In the genomic region with DNA sequence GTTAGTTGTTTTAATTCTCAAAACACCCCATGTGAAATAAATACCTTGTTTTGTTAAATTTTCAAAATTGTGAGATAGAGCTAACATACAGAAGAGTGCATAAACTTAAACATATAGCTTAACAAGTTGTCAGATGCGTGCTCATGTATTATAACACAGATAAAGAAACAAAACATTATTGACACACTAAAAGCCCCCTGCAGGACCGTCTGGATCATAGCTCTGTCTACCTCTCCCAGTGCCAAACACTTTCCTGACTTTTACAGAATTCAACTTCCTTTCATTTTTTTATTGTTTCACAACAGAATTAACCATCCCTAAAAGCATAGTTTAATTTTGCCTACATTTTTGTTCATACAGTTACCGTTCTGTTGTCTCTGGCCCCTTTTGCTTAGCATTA, we compare ENCODE assay signal across 17 cellular contexts. TPM values are rescaled to one million over a fixed set of nuclear protein-coding genes. Genes with fewer than 3 reads are reported as not detected.
DNase-seq lines count a peak whose midpoint lies in the region; ATAC-seq, FAIRE-seq and TF ChIP-seq lines count a peak whose summit lies in the region.
"Had no signal": no experiment of that assay in that cellular context is flagged by ENCODE, and none has a peak within 500 bp of the region (broad histone marks: within the 10 kb centered on the region; RNA-seq: fewer than 3 reads in every experiment).

No MANE protein-coding gene starts in this region.

- H3K36me3 ChIP-seq in astrocyte (ENCODE audit: insufficient read depth, low read length) (no peaks in the 10 kb centered on the region), endodermal cell (ENCODE audit: control insufficient read depth, insufficient read depth, low read length) (no peaks in the 10 kb centered on the region), WERI-Rb-1 (no peaks in the 10 kb centered on the region)
- H3K36me3 ChIP-seq: HAP-1 had no signal

- H3K9me3 ChIP-seq in astrocyte (ENCODE audit: insufficient read depth, low read depth, low read length) = no peaks in the 10 kb centered on the region
- no peaks in the 10 kb centered on the region for H3K9me3 ChIP-seq in endodermal cell (ENCODE audit: control insufficient read depth, low read length)
- H3K9me3 ChIP-seq in WERI-Rb-1 (ENCODE audit: severe bottlenecking) = no peaks in the 10 kb centered on the region
- H3K9me3 ChIP-seq: A549, HAP-1 had no signal

- H3K4me1 Mint-ChIP-seq in astrocyte (ENCODE audit: low read depth, unreplicated experiment) (peaks cover 3% of the 10 kb centered on the region), endodermal cell (peaks cover 8% of the 10 kb centered on the region)

- H3K9ac ChIP-seq in astrocyte (ENCODE audit: low read length) (no peak overlapping the region), endodermal cell (ENCODE audit: extremely low read depth, low read length, poor library complexity, severe bottlenecking) (no peak overlapping the region)

- H3K4me2 ChIP-seq in astrocyte (ENCODE audit: low read length) = no peak overlapping the region
- H3K4me2 ChIP-seq: A549 had no signal

- H3K27me3 Mint-ChIP-seq in astrocyte (ENCODE audit: low read depth, unreplicated experiment) (no peaks in the 10 kb centered on the region), endodermal cell (ENCODE audit: insufficient read depth) (no peaks in the 10 kb centered on the region)

- H3K27ac ChIP-seq in astrocyte (ENCODE audit: low read depth, low read length) (no peak overlapping the region), endodermal cell (ENCODE audit: low read depth, low read length) (no peak overlapping the region), WERI-Rb-1 (no peak overlapping the region)
- H3K27ac ChIP-seq: A549 had no signal

- TF ChIP-seq CTCF in astrocyte (IDR thresholded peaks at IDR 0.05; ENCODE audit: insufficient read depth, low read depth, low read length) (no peak), endodermal cell (conservative IDR thresholded peaks at IDR 0.05) (peak; percentile 65), retinal pigment epithelial cell (conservative IDR thresholded peaks at IDR 0.05; ENCODE audit: low read depth, low read length) (peak; percentile 3), WERI-Rb-1 (IDR thresholded peaks at IDR 0.05; ENCODE audit: low read depth, low read length) (no peak)

- H3K79me2 ChIP-seq in astrocyte (ENCODE audit: insufficient read depth, low read length) = no peaks in the 10 kb centered on the region

- H3K4me3 ChIP-seq in astrocyte (ENCODE audit: insufficient read depth, low read depth, low read length) (no peak overlapping the region), endodermal cell (ENCODE audit: low read length) (no peak overlapping the region), retinal pigment epithelial cell (ENCODE audit: low read length) (no peak overlapping the region), WERI-Rb-1 (ENCODE audit: low read depth, low read length) (no peak overlapping the region)
- H3K4me3 ChIP-seq: A549, HAP-1 had no signal

- peak; percentile 39 for FAIRE-seq in GM18507 (lab: Jason Lieb, UNC)
- FAIRE-seq in astrocyte (lab: Jason Lieb, UNC) = peak; percentile 20
- FAIRE-seq: A549 had no signal

- H3K27me3 ChIP-seq in astrocyte (ENCODE audit: insufficient read depth, low read length) = no peaks in the 10 kb centered on the region
- H3K27me3 ChIP-seq in endodermal cell (ENCODE audit: control insufficient read depth, insufficient read depth, low read length, poor library complexity, severe bottlenecking) = no peaks in the 10 kb centered on the region
- no peaks in the 10 kb centered on the region for H3K27me3 ChIP-seq in WERI-Rb-1 (ENCODE audit: insufficient read depth, low read depth, severe bottlenecking)

- H4K20me1 ChIP-seq in astrocyte (ENCODE audit: insufficient read depth, low read length) = no peaks in the 10 kb centered on the region

- H3K4me3 Mint-ChIP-seq in astrocyte (ENCODE audit: unreplicated experiment) (no peak overlapping the region), endodermal cell (no peak overlapping the region)
- H3K4me3 Mint-ChIP-seq: CD4-positive, alpha-beta T cell; HFFc6 had no signal

- H2AFZ ChIP-seq in astrocyte (ENCODE audit: low read depth, low read length) = no peak overlapping the region

- H3K27ac Mint-ChIP-seq in astrocyte (ENCODE audit: unreplicated experiment) = no peak overlapping the region
- H3K27ac Mint-ChIP-seq in endodermal cell = no peak overlapping the region
- H3K27ac Mint-ChIP-seq: CD4-positive, alpha-beta T cell; HFFc6 had no signal

- in situ Hi-C loops in ACHN (cut with HindIII; ENCODE audit: low pct_ligation_motif_present, low pct_unique_long_range_greater_than_20kb, low sequenced_read_pairs) = no loop called here

- H3K9me3 Mint-ChIP-seq in astrocyte (ENCODE audit: unreplicated experiment) = no peaks in the 10 kb centered on the region
- no peaks in the 10 kb centered on the region for H3K9me3 Mint-ChIP-seq in endodermal cell
- H3K9me3 Mint-ChIP-seq: CD4-positive, alpha-beta T cell; HFFc6 had no signal

- H3K4me1 ChIP-seq in astrocyte (ENCODE audit: insufficient read depth, low read length) (peaks cover 7% of the 10 kb centered on the region), endodermal cell (ENCODE audit: control insufficient read depth, insufficient read depth, low read length) (peaks cover 10% of the 10 kb centered on the region)
- H3K4me1 ChIP-seq: HAP-1 had no signal

- DNase-seq in GM18507 (ENCODE audit: extremely low spot score, insufficient read length, low read depth) = no peak
- DNase-seq in astrocyte (ENCODE audit: low read depth) = no peak
- no peak for DNase-seq in endodermal cell
- DNase-seq in retinal pigment epithelial cell (ENCODE audit: low read depth) = no peak
- no peak for DNase-seq in ACHN
- no peak for DNase-seq in glomerular visceral epithelial cell (ENCODE audit: extremely low spot score)
- no peak for DNase-seq in WERI-Rb-1
- DNase-seq: C1 segment of cervical spinal cord; Calu3; CD4-positive, alpha-beta T cell; DMS 273 treated with DMSO at 0.1 percent for 48 hours; GOT3; HFFc6 had no signal

- WGBS in endodermal cell (ENCODE audit: insufficient coverage in 1 of 2, insufficient read length in 1 of 2), 2 experiments = 85 to 87% methylated on average over 2 to 3 of the region's 3 CpGs

- no peak for ATAC-seq in GM18517 (IDR thresholded peaks at IDR 0.05; ENCODE audit: unreplicated experiment)
- ATAC-seq: A549 had no signal

- H3K36me3 Mint-ChIP-seq in astrocyte (ENCODE audit: low read depth, unreplicated experiment) = no peaks in the 10 kb centered on the region
- no peaks in the 10 kb centered on the region for H3K36me3 Mint-ChIP-seq in endodermal cell (ENCODE audit: low read depth)

RNA-seq across cellular contexts. Expression of a gene that starts 17.8 kb away (rescaled TPM):
- 0.77 and 1.3 TPM in 2 replicates for total RNA-seq in astrocyte
- total RNA-seq in endodermal cell = 1 to 10 TPM; 1.4 to 2.9 TPM
- 0.11 TPM for polyA plus RNA-seq in endodermal cell (2013, experiment 1 of 2)
- polyA plus RNA-seq in endodermal cell (2013, experiment 2 of 2) = 0.12 TPM
- total RNA-seq: CD4-positive, alpha-beta T cell had no signal

RNA-seq across cellular contexts. Expression of a gene that starts 22.1 kb away (rescaled TPM):
- 26.7 and 29.7 TPM in 2 replicates for total RNA-seq in astrocyte
- 100 to 1,000 TPM in 1 of 2 donors, 10 to 100 TPM in 1; 83.0 to 136 TPM for total RNA-seq in endodermal cell
- polyA plus RNA-seq in endodermal cell (2013, experiment 1 of 2) = 35.9 TPM
- 32.2 TPM for polyA plus RNA-seq in endodermal cell (2013, experiment 2 of 2)

RNA-seq across cellular contexts. Expression of a gene that starts 47.4 kb away (rescaled TPM):
- total RNA-seq in astrocyte (0.17 TPM in 1 of 2 replicates, not detected in the other), endodermal cell (not detected)
- polyA plus RNA-seq in endodermal cell (2013, experiment 1 of 2) = not detected
- polyA plus RNA-seq in endodermal cell (2013, experiment 2 of 2) = not detected
- total RNA-seq: Calu3; CD4-positive, alpha-beta T cell; HT1080 had no signal
- polyA plus RNA-seq: A549 had no signal

Comparison
In these comparisons a context has a peak if more than half of its experiments do, and no peak if none do; other contexts are left out.
1. CTCF ChIP-seq: peak in endodermal cell (single experiment) and retinal pigment epithelial cell (single experiment); none in astrocyte (single experiment) and WERI-Rb-1 (single experiment).